1 cellular context compared by ENCODE assay signal in the genomic region with DNA sequence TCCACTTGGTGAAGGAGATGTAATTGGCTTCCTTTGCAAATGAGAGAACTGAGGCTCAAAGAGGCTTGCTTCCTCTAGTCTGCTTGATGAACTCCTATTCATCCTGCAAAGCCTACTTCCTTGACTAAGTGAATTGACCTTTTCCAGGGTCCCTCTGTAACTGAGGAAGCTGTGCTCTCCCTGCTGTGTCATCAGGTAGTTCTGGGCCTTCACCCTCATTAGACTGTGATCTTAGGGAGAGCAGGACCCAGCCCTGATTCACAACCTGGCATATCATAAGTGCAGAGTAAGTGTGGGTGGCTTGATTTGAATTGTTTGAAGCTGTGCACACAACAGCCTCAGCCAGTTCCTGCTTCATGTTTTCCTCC.
TF ChIP-seq lines count a peak whose summit lies in the region.

No MANE protein-coding gene starts in this region.

TF ChIP-seq in IMR-90, 13 proteins besides CTCF, POLR2A, EP300 and RAD21:
- TF ChIP-seq BHLHE40 (IDR thresholded peaks at IDR 0.05; ENCODE audit: low read depth, low read length), result no peak
- no peak for TF ChIP-seq RCOR1 (IDR thresholded peaks at IDR 0.05; ENCODE audit: insufficient replicate concordance, low read length)
- TF ChIP-seq, protein P1, sequence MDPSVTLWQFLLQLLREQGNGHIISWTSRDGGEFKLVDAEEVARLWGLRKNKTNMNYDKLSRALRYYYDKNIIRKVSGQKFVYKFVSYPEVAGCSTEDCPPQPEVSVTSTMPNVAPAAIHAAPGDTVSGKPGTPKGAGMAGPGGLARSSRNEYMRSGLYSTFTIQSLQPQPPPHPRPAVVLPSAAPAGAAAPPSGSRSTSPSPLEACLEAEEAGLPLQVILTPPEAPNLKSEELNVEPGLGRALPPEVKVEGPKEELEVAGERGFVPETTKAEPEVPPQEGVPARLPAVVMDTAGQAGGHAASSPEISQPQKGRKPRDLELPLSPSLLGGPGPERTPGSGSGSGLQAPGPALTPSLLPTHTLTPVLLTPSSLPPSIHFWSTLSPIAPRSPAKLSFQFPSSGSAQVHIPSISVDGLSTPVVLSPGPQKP (IDR thresholded peaks at IDR 0.05; ENCODE audit: borderline replicate concordance, low read depth, low read length), result no peak
